In the genomic region with DNA sequence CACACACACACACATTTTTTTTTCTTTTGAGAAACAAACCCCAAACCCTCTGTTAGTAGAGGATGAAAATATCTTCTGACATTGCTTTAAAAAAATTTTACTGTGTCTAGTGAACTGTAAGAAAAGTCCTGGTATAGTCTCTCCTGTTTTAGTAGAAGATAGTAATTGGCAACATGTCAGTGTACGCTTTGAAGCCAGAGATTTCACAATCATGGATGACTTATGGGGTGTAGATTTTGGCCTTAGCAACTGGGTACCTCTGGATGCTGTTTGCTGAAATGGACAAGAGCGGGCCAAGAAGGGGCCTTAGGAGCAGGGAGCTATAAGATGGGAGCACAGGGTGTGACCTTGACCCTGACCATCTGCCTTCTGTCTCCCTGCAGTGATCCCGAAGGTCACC, we compare ENCODE assay signal across 18 cellular contexts.
"Had no signal": no experiment of that assay in that cellular context is flagged by ENCODE, and none has a peak within 500 bp of the region (broad histone marks: within the 10 kb centered on the region; RNA-seq: fewer than 3 reads in every experiment).

No MANE protein-coding gene starts in this region.

- H3K4me3 Mint-ChIP-seq: activated CD4-positive, alpha-beta memory T cell treated with anti-CD3 and anti-CD28 coated beads for 36 hours; activated naive CD8-positive, alpha-beta T cell; endodermal cell; T-helper 2 cell treated with Interferon-gamma antibody and Interleukin-4, amounts not matched to agents 5 μg/mL and 100 μg/mL, for 36 hours had no signal

- H3K9me3 Mint-ChIP-seq: activated CD4-positive, alpha-beta memory T cell treated with anti-CD3 and anti-CD28 coated beads for 36 hours; T-helper 2 cell treated with Interferon-gamma antibody and Interleukin-4, amounts not matched to agents 5 μg/mL and 100 μg/mL, for 36 hours had no signal

- ATAC-seq: body of pancreas, WTC11 had no signal

- H3K4me2 ChIP-seq: hepatocyte had no signal

- H3K4me3 ChIP-seq: body of pancreas, dorsolateral prefrontal cortex, hepatocyte, tibial nerve, uterus had no signal

- H2AFZ ChIP-seq: hepatocyte had no signal

- H3K27me3 ChIP-seq: body of pancreas, dorsolateral prefrontal cortex, hepatocyte, tibial nerve, uterus had no signal

- H3K9me3 ChIP-seq: body of pancreas, tibial nerve, uterus had no signal

- H3K27ac Mint-ChIP-seq: activated CD4-positive, alpha-beta memory T cell treated with anti-CD3 and anti-CD28 coated beads for 36 hours; activated naive CD8-positive, alpha-beta T cell; T-helper 2 cell treated with Interferon-gamma antibody and Interleukin-4, amounts not matched to agents 5 μg/mL and 100 μg/mL, for 36 hours had no signal

- H3K4me1 ChIP-seq: body of pancreas, uterus had no signal

- DNase-seq: activated CD4-positive, alpha-beta memory T cell treated with anti-CD3 and anti-CD28 coated beads for 36 hours; activated CD4-positive, alpha-beta T cell treated with anti-CD3 and anti-CD28 coated beads for 4 hours; amniotic stem cell; body of pancreas; caudate nucleus; dorsolateral prefrontal cortex; islet precursor cell; retina; stimulated activated CD4-positive, alpha-beta T cell treated with anti-CD3 and anti-CD28 coated beads, Interleukin-2, amount 100 ng/mL, for 24 hours; stimulated activated naive CD4-positive, alpha-beta T cell treated with Interleukin-2 at 50 U/mL for 16 hours; substantia nigra; uterus had no signal

- H3K27ac ChIP-seq: body of pancreas, dorsolateral prefrontal cortex, hepatocyte, tibial nerve, uterus had no signal

- H3K79me2 ChIP-seq: hepatocyte had no signal

- H3K27me3 Mint-ChIP-seq: activated CD4-positive, alpha-beta memory T cell treated with anti-CD3 and anti-CD28 coated beads for 36 hours; activated naive CD8-positive, alpha-beta T cell had no signal
